17 cellular contexts compared by ENCODE assay signal in genomic region chr2:159073256-159073655, GRCh38.
A peak's percentile ranks its signal among the peaks of the same experiment; 100 is the strongest.
DNase-seq lines count a peak whose midpoint lies in the region; ATAC-seq, FAIRE-seq and TF ChIP-seq lines count a peak whose summit lies in the region.
"Had no signal": no experiment of that assay in that cellular context is flagged by ENCODE, and none has a peak within 500 bp of the region (broad histone marks: within the 10 kb centered on the region; RNA-seq: fewer than 3 reads in every experiment).

No MANE protein-coding gene starts in this region.

- no peak for TF ChIP-seq RAD21 in HepG2 (CRISPR knock-in tag; IDR thresholded peaks at IDR 0.05)

- WGBS in GM23248 (ENCODE audit: low coverage in 1 of 2, low lambda C conversion rate in 2 of 2, missing lambda C conversion rate in 2 of 2), 2 experiments: 93 to 98% methylated on average over 2 of the region's 2 CpGs
- 66% methylated on average over 2 of the region's 2 CpGs for WGBS in HepG2 (ENCODE audit: low lambda C conversion rate)

- TF ChIP-seq POLR2A in HepG2 (IDR thresholded peaks at IDR 0.05; ENCODE audit: insufficient read depth in 1 of 2, low read depth in 2 of 2, low read length in 2 of 2): no peak

- no peaks in the 10 kb centered on the region for H3K9me2 ChIP-seq in GM23248 (ENCODE audit: insufficient read depth)

- no peak for FAIRE-seq in HepG2 (lab: Jason Lieb, UNC)
- FAIRE-seq: colon, GM18507 had no signal

- POLR2A ChIA-PET in HepG2 (lab: Yijun Ruan, JAX): no interaction called here

- no peaks in the 10 kb centered on the region for H3K9me3 Mint-ChIP-seq in osteocyte (ENCODE audit: unreplicated experiment)
- no peaks in the 10 kb centered on the region for H3K9me3 Mint-ChIP-seq in activated naive CD4-positive, alpha-beta T cell treated with anti-CD3 and anti-CD28 coated beads, Interleukin-2, amount 50 U/mL, for 72 hours

- H3K9me3 ChIP-seq in GM23248 (ENCODE audit: low read depth): no peaks in the 10 kb centered on the region
- H3K9me3 ChIP-seq in fibroblast of lung (ENCODE audit: control insufficient read depth, insufficient read depth, low read depth, low read length): no peaks in the 10 kb centered on the region
- no peaks in the 10 kb centered on the region for H3K9me3 ChIP-seq in HepG2 (ENCODE audit: low read length)
- H3K9me3 ChIP-seq: neutrophil, stomach had no signal

- intact Hi-C loops in HepG2 (cut with micrococcal nuclease; ENCODE audit: unreplicated experiment): no loop called here

- peak; percentile 58 for DNase-seq in GM23248
- DNase-seq in astrocyte of the hippocampus (ENCODE audit: low read depth, low spot score): peak; percentile 44
- DNase-seq in fibroblast of lung (ENCODE audit: low read depth in 2 of 2): peak; percentile 56 to 81
- no peak for DNase-seq in osteocyte (ENCODE audit: extremely low spot score, unreplicated experiment)
- no peak for DNase-seq in activated naive CD4-positive, alpha-beta T cell treated with anti-CD3 and anti-CD28 coated beads, Interleukin-2, amount 50 U/mL, for 72 hours (ENCODE audit: low spot score in 2 of 2)
- no peak for DNase-seq in HepG2 (ENCODE audit: low spot score)
- no peak for DNase-seq in NCI-H345 treated with DMSO at 0.1 percent for 48 hours (lab: John Stamatoyannopoulos, UW; ENCODE audit: unreplicated experiment)
- DNase-seq: activated naive CD8-positive, alpha-beta T cell treated with anti-CD3 and anti-CD28 coated beads, Interleukin-2, amount 10 ng/mL, durations not matched to agents 7 days and 5 days; KG1; NCI-H1436 treated with DMSO at 0.1 percent for 48 hours; NCI-H526; RPMI8226; stomach had no signal

- TF ChIP-seq CTCF in fibroblast of lung (conservative IDR thresholded peaks at IDR 0.05 in 1 of 2, IDR thresholded peaks at IDR 0.05 in 1 of 2; ENCODE audit: low read depth in 1 of 2, low read length in 2 of 2) (no peak), osteocyte (IDR thresholded peaks at IDR 0.05) (no peak), HepG2 (CRISPR knock-in tag; IDR thresholded peaks at IDR 0.05) (no peak)

- no TSS peak for BruUV-seq in HepG2 (replicated peaks; lab: Mats Ljungman, UMichigan)

- no peak for ATAC-seq in activated naive CD4-positive, alpha-beta T cell treated with anti-CD3 and anti-CD28 coated beads, Interleukin-2, amount 50 U/mL, for 72 hours
- no peak for ATAC-seq in GM21786 (IDR thresholded peaks at IDR 0.05; ENCODE audit: unreplicated experiment)
- ATAC-seq in HepG2: no peak

- H3K27me3 Mint-ChIP-seq in osteocyte (ENCODE audit: unreplicated experiment): no peaks in the 10 kb centered on the region

- H2AFZ ChIP-seq in GM23248 (no peak overlapping the region), fibroblast of lung (ENCODE audit: low read length) (no peak overlapping the region), HepG2 (ENCODE audit: low read length) (no peak overlapping the region)

- H3K27ac ChIP-seq in GM23248: peak overlapping the region; percentile 92
- H3K27ac ChIP-seq in fibroblast of lung (ENCODE audit: insufficient read depth, low read length): peak overlapping the region; percentile 30
- H3K27ac ChIP-seq in HepG2 (ENCODE audit: extremely low read length, insufficient read depth, low read length): no peak overlapping the region
- H3K27ac ChIP-seq: neutrophil had no signal

- H3F3A ChIP-seq in GM23248 (ENCODE audit: insufficient read depth): peaks cover 52% of the 10 kb centered on the region

- no peak overlapping the region for H3K4me3 Mint-ChIP-seq in osteocyte (ENCODE audit: unreplicated experiment)
- H3K4me3 Mint-ChIP-seq: activated naive CD8-positive, alpha-beta T cell treated with anti-CD3 and anti-CD28 coated beads, Interleukin-2, amount 10 ng/mL, durations not matched to agents 7 days and 5 days had no signal

- in situ Hi-C loops in GM23248 (cut with MboI): no loop called here
- in situ Hi-C loops in HepG2 (cut with HindIII; ENCODE audit: extremely low pct_ligation_motif_present, low pct_unique_long_range_greater_than_20kb): no loop called here

- peaks cover 68% of the 10 kb centered on the region for H3K4me1 ChIP-seq in GM23248 (ENCODE audit: insufficient read depth)
- H3K4me1 ChIP-seq in fibroblast of lung (ENCODE audit: control insufficient read depth, extremely low read depth, insufficient read depth, low read length): peaks cover 31% of the 10 kb centered on the region
- H3K4me1 ChIP-seq in HepG2 (ENCODE audit: insufficient read depth, low read length): peaks cover 22% of the 10 kb centered on the region

- H3K27ac Mint-ChIP-seq in osteocyte (ENCODE audit: unreplicated experiment): peak overlapping the region; percentile 87
- no peak overlapping the region for H3K27ac Mint-ChIP-seq in activated naive CD4-positive, alpha-beta T cell treated with anti-CD3 and anti-CD28 coated beads, Interleukin-2, amount 50 U/mL, for 72 hours
- H3K27ac Mint-ChIP-seq: activated naive CD8-positive, alpha-beta T cell treated with anti-CD3 and anti-CD28 coated beads, Interleukin-2, amount 10 ng/mL, durations not matched to agents 7 days and 5 days had no signal

- H3K36me3 Mint-ChIP-seq in osteocyte (ENCODE audit: unreplicated experiment): peaks cover 7% of the 10 kb centered on the region
- no peaks in the 10 kb centered on the region for H3K36me3 Mint-ChIP-seq in activated naive CD4-positive, alpha-beta T cell treated with anti-CD3 and anti-CD28 coated beads, Interleukin-2, amount 50 U/mL, for 72 hours
- H3K36me3 Mint-ChIP-seq: activated naive CD8-positive, alpha-beta T cell treated with anti-CD3 and anti-CD28 coated beads, Interleukin-2, amount 10 ng/mL, durations not matched to agents 7 days and 5 days had no signal

- peaks cover 68% of the 10 kb centered on the region for H3K4me1 Mint-ChIP-seq in osteocyte (ENCODE audit: unreplicated experiment)
- H3K4me1 Mint-ChIP-seq: activated naive CD8-positive, alpha-beta T cell treated with anti-CD3 and anti-CD28 coated beads, Interleukin-2, amount 10 ng/mL, durations not matched to agents 7 days and 5 days had no signal

- no peaks in the 10 kb centered on the region for H4K20me1 ChIP-seq in GM23248 (ENCODE audit: insufficient read depth)
- no peaks in the 10 kb centered on the region for H4K20me1 ChIP-seq in fibroblast of lung (ENCODE audit: control insufficient read depth, extremely low read depth, insufficient read depth, low read length)
- no peaks in the 10 kb centered on the region for H4K20me1 ChIP-seq in HepG2 (ENCODE audit: insufficient read depth, low read length)

- H3K4me2 ChIP-seq in GM23248 (ENCODE audit: unreplicated experiment) (peak overlapping the region; percentile 67), fibroblast of lung (ENCODE audit: extremely low read depth, insufficient read depth, low read length) (peak overlapping the region; percentile 39), HepG2 (ENCODE audit: low read depth, low read length) (no peak overlapping the region)

- H3K27me3 ChIP-seq in GM23248 (replicated peaks; ENCODE audit: insufficient read depth) (no peaks in the 10 kb centered on the region), fibroblast of lung (ENCODE audit: control insufficient read depth, insufficient read depth, low read length) (no peaks in the 10 kb centered on the region), HepG2 (ENCODE audit: control insufficient read depth in 1 of 2, insufficient read depth in 2 of 2, low read length in 2 of 2) (no peaks in the 10 kb centered on the region)
- H3K27me3 ChIP-seq: neutrophil, stomach had no signal

- TF ChIP-seq EP300 in HepG2 (IDR thresholded peaks at IDR 0.05; ENCODE audit: low read depth in 2 of 2, low read length in 2 of 2) (no peak), HepG2 (CRISPR knock-in tag; IDR thresholded peaks at IDR 0.05; ENCODE audit: borderline replicate concordance) (no peak)

- H3K9ac ChIP-seq in GM23248 (peak overlapping the region; percentile 37), fibroblast of lung (ENCODE audit: insufficient read depth, low read length) (no peak overlapping the region), HepG2 (ENCODE audit: insufficient read depth, low read depth, low read length) (no peak overlapping the region)

- H3K79me2 ChIP-seq in GM23248 (ENCODE audit: insufficient read depth): peaks cover 11% of the 10 kb centered on the region; the same call in 1 of the 2 replicates
- peaks cover 6% of the 10 kb centered on the region for H3K79me2 ChIP-seq in fibroblast of lung (ENCODE audit: control insufficient read depth, insufficient read depth, low read length)
- no peaks in the 10 kb centered on the region for H3K79me2 ChIP-seq in HepG2 (ENCODE audit: insufficient read depth, low read length)

- CTCF ChIA-PET in HepG2 (lab: Yijun Ruan, JAX; ENCODE audit: low intra/inter-chr PET ratio, low total read pairs): no interaction called here

- H3K36me3 ChIP-seq in GM23248 (ENCODE audit: low read depth) (peaks cover under 1% of the 10 kb centered on the region; the same call in 1 of the 2 replicates), fibroblast of lung (ENCODE audit: control insufficient read depth, insufficient read depth, low read length) (no peaks in the 10 kb centered on the region), HepG2 (replicated peaks in 1 of 2; ENCODE audit: control insufficient read depth in 1 of 2, insufficient read depth in 2 of 2, low read length in 2 of 2) (no peaks in the 10 kb centered on the region)
- H3K36me3 ChIP-seq: neutrophil, stomach had no signal

- H3K4me3 ChIP-seq in GM23248 (no peak overlapping the region), fibroblast of lung (replicated peaks in 1 of 4; ENCODE audit: control extremely low read depth in 1 of 4, insufficient read depth in 1 of 4, low read depth in 3 of 4, low read length in 4 of 4) (no peak overlapping the region), HepG2 (replicated peaks in 1 of 3; ENCODE audit: insufficient read depth in 1 of 3, low read depth in 2 of 3, low read length in 3 of 3) (no peak overlapping the region)
- H3K4me3 ChIP-seq: stomach had no signal

TF ChIP-seq in HepG2, 621 proteins besides CTCF, POLR2A, EP300 and RAD21:
- no peak for TF ChIP-seq TEAD3 (CRISPR knock-in tag; optimal IDR thresholded peaks at IDR 0.05; ENCODE audit: borderline replicate concordance)
- TF ChIP-seq ZNF552 (CRISPR knock-in tag; IDR thresholded peaks at IDR 0.05; ENCODE audit: borderline replicate concordance): no peak

Comparison
In these comparisons a context has a peak if more than half of its experiments do, and no peak if none do; other contexts are left out.
1. DNase-seq: peak in GM23248 (single experiment), astrocyte of the hippocampus (single experiment) and fibroblast of lung (2 of 2); none in osteocyte (single experiment), activated naive CD4-positive, alpha-beta T cell treated with anti-CD3 and anti-CD28 coated beads, Interleukin-2, amount 50 U/mL, for 72 hours (0 of 2), HepG2 (single experiment) and NCI-H345 treated with DMSO at 0.1 percent for 48 hours (single experiment).